ENCODE assay signal across 9 cellular contexts in the genomic region with DNA sequence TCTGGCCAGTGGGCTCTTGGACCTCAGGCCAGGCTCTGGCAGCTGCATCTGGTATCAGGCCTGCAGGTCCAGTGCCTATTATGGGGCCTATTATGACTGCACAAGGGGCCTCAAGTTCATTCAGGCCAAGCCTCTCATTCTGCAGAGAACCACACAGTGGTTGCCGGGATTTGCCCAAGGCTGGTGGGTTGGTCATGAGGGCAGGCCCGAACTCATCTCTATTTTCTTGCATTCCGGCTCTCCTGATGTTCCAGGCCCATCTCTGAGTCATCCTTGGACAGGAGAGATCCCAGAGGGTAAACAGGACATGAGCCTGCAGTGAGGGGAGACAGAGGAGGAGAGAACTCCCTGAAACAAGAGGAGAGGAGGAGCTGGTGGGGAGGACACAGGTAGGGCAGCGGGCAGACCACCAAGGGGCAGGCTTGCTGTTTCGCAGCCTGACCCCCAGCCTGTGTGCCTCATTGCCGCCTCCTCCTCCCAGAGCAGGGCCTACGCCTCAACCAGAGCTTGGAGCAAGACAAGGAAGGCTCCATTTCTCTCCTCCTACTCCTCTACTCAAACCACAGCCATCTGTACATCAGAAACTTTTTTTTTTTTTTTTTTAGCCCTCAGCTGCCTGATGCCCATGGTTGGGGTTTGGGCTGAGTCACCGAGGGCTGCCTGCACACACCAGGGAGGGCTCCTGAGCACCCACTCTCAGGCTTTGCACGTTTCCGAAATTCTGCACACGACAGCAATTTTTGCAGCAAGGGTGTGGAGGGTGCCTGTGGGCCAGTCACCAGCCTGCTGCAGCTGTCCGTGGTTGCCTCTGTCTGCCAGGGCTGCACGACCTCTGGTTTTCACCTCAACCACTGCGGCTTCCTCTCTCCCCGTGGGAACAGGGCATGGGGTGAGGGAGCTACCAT. TPM values are rescaled to one million over a fixed set of nuclear protein-coding genes. Genes with fewer than 3 reads are reported as not detected.
DNase-seq lines count a peak whose midpoint lies in the region; TF ChIP-seq lines count a peak whose summit lies in the region.
"Had no signal": no experiment of that assay in that cellular context is flagged by ENCODE, and none has a peak within 500 bp of the region (broad histone marks: within the 10 kb centered on the region; RNA-seq: fewer than 3 reads in every experiment).

No MANE protein-coding gene starts in this region.

- no peaks in the 10 kb centered on the region for H3K9me3 ChIP-seq in neuronal stem cell (replicated peaks in 1 of 2; ENCODE audit: control insufficient read depth in 2 of 2, insufficient read depth in 1 of 2, low read depth in 1 of 2, low read length in 2 of 2)
- no peaks in the 10 kb centered on the region for H3K9me3 ChIP-seq in A673 (ENCODE audit: low read depth, low read length, poor library complexity, severe bottlenecking)

- no peaks in the 10 kb centered on the region for H3K27me3 ChIP-seq in GM06990 (replicated peaks; ENCODE audit: control insufficient read depth, insufficient read depth, low read length)
- no peaks in the 10 kb centered on the region for H3K27me3 ChIP-seq in neuronal stem cell (ENCODE audit: control insufficient read depth in 3 of 3, insufficient read depth in 3 of 3, low read depth in 1 of 3, low read length in 3 of 3)
- H3K27me3 ChIP-seq in A673 (replicated peaks; ENCODE audit: insufficient read depth, low read depth, low read length, poor library complexity): no peaks in the 10 kb centered on the region

- no peak for TF ChIP-seq CTCF in GM06990 (IDR thresholded peaks at IDR 0.05; ENCODE audit: insufficient read depth, low read length, poor library complexity, severe bottlenecking)
- no peak for TF ChIP-seq CTCF in A673 (conservative IDR thresholded peaks at IDR 0.05; ENCODE audit: low read depth, low read length)

- no peaks in the 10 kb centered on the region for H3K36me3 ChIP-seq in GM06990 (ENCODE audit: control insufficient read depth, insufficient read depth, low read length)
- no peaks in the 10 kb centered on the region for H3K36me3 ChIP-seq in neuronal stem cell (replicated peaks in 1 of 2; ENCODE audit: control insufficient read depth in 2 of 2, insufficient read depth in 2 of 2, low read length in 2 of 2)
- no peaks in the 10 kb centered on the region for H3K36me3 ChIP-seq in A673 (ENCODE audit: insufficient read depth, low read length, poor library complexity, severe bottlenecking)

- H3K9me3 Mint-ChIP-seq in activated naive CD8-positive, alpha-beta T cell treated with anti-CD3 and anti-CD28 coated beads for 36 hours: no peaks in the 10 kb centered on the region

- peak overlapping the region; percentile 69 for H2AFZ ChIP-seq in neuronal stem cell (ENCODE audit: low read length)

- H3K4me3 ChIP-seq in GM06990 (replicated peaks; ENCODE audit: low read depth, low read length) (no peak overlapping the region), neuronal stem cell (ENCODE audit: low read length in 2 of 2) (no peak overlapping the region), A673 (ENCODE audit: low read depth, low read length, poor library complexity, severe bottlenecking) (no peak overlapping the region)

- BruUV-seq in A673 (replicated peaks; lab: Mats Ljungman, UMichigan): no TSS peak

- peaks cover 8% of the 10 kb centered on the region for H3K27me3 Mint-ChIP-seq in activated naive CD8-positive, alpha-beta T cell treated with anti-CD3 and anti-CD28 coated beads for 36 hours

- WGBS in neuronal stem cell (ENCODE audit: extremely low coverage in 2 of 2, insufficient read length in 2 of 2, insufficient replicate concordance in 1 of 2), 2 donors: no CpG with 5 or more reads among the region's 15 CpGs

- H2BK12ac ChIP-seq in neuronal stem cell (ENCODE audit: low read length): no peak overlapping the region

- peaks cover 2% of the 10 kb centered on the region for H3K79me1 ChIP-seq in neuronal stem cell (ENCODE audit: low read depth, low read length)

- H3K4me2 ChIP-seq in neuronal stem cell (ENCODE audit: insufficient read depth, low read length, poor library complexity, severe bottlenecking): no peak overlapping the region

- peak overlapping the region; percentile 47 for H3K14ac ChIP-seq in neuronal stem cell (ENCODE audit: low read length)

- peak overlapping the region; percentile 59 for H3K18ac ChIP-seq in neuronal stem cell (ENCODE audit: low read length)

- H3K27ac ChIP-seq in neuronal stem cell (replicated peaks; ENCODE audit: low read length): no peak overlapping the region
- H3K27ac ChIP-seq in A673 (ENCODE audit: low read depth, low read length, poor library complexity, severe bottlenecking): no peak overlapping the region

- H2BK120ac ChIP-seq in neuronal stem cell (ENCODE audit: low read depth, low read length): no peak overlapping the region

- peak overlapping the region; percentile 8 for H3K27ac Mint-ChIP-seq in activated naive CD8-positive, alpha-beta T cell treated with anti-CD3 and anti-CD28 coated beads for 36 hours

- no peaks in the 10 kb centered on the region for H3K36me3 Mint-ChIP-seq in activated naive CD8-positive, alpha-beta T cell treated with anti-CD3 and anti-CD28 coated beads for 36 hours

- H4K91ac ChIP-seq in neuronal stem cell (ENCODE audit: low read depth, low read length, poor library complexity): no peak overlapping the region

- H4K8ac ChIP-seq in neuronal stem cell (ENCODE audit: low read depth, low read length): no peak overlapping the region

- H3K4me1 Mint-ChIP-seq in activated naive CD8-positive, alpha-beta T cell treated with anti-CD3 and anti-CD28 coated beads for 36 hours: peaks cover 58% of the 10 kb centered on the region

- CTCF ChIA-PET in A673 (lab: Charles Lee): interaction anchor here (0.6 kb wide), 1 partner anchor 295 kb away, joined by 4 read pairs; no protein-coding TSS in a partner anchor

- peak overlapping the region; percentile 54 for H2AK5ac ChIP-seq in neuronal stem cell (ENCODE audit: low read depth, low read length)

- peaks cover 0 to 3% of the 10 kb centered on the region in 2 donors for H3K4me1 ChIP-seq in neuronal stem cell (ENCODE audit: control insufficient read depth in 2 of 2, insufficient read depth in 1 of 2, low read depth in 1 of 2, low read length in 2 of 2)
- peaks cover 4% of the 10 kb centered on the region for H3K4me1 ChIP-seq in A673 (ENCODE audit: insufficient read depth, low read length, poor library complexity, severe bottlenecking)

- H3K23ac ChIP-seq in neuronal stem cell (ENCODE audit: low read depth, low read length, poor library complexity): no peak overlapping the region

- POLR2A ChIA-PET in A673 (lab: Charles Lee; ENCODE audit: low non-redundant PET): no interaction called here

- H3K9ac ChIP-seq in neuronal stem cell (ENCODE audit: low read depth, low read length, poor library complexity): no peak overlapping the region

- H2BK5ac ChIP-seq in neuronal stem cell (ENCODE audit: low read length): no peak overlapping the region

- intact Hi-C loops in A673 (cut with micrococcal nuclease; ENCODE audit: unreplicated experiment): loop anchor here (2.0 kb wide), 1 partner anchor 265 kb away; a partner anchor contains a TSS

- peak overlapping the region; percentile 14 for H3K4me3 Mint-ChIP-seq in activated naive CD8-positive, alpha-beta T cell treated with anti-CD3 and anti-CD28 coated beads for 36 hours

- H2BK15ac ChIP-seq in neuronal stem cell (ENCODE audit: low read length): no peak overlapping the region

- H3K4ac ChIP-seq in neuronal stem cell (ENCODE audit: low read length): no peak overlapping the region

- DNase-seq in GM06990 (ENCODE audit: extremely low read depth, insufficient read length): peak; percentile 46
- peak; percentile 99 for DNase-seq in RPMI8226
- DNase-seq in activated naive CD8-positive, alpha-beta T cell treated with anti-CD3 and anti-CD28 coated beads for 36 hours: peak; percentile 72
- no peak for DNase-seq in neuronal stem cell (ENCODE audit: low spot score)
- DNase-seq in NCI-H1930 (lab: John Stamatoyannopoulos, UW): no peak
- no peak for DNase-seq in effector CD8-positive, alpha-beta T cell (lab: John Stamatoyannopoulos, UW)
- no peak for DNase-seq in pons (ENCODE audit: low spot score)
- DNase-seq in A673 (ENCODE audit: low spot score): no peak

RNA-seq across cellular contexts. Expression of a gene that starts 12.7 kb away (rescaled TPM):
- not detected for total RNA-seq in activated naive CD8-positive, alpha-beta T cell treated with anti-CD3 and anti-CD28 coated beads for 36 hours
- polyA plus RNA-seq in neuronal stem cell (2013, experiment 1 of 2): not detected
- not detected for polyA plus RNA-seq in neuronal stem cell (2013, experiment 2 of 2)
- total RNA-seq in A673 (2021): not detected in 2 replicates
- total RNA-seq: epithelial cell of proximal tubule had no signal

Comparison
In these comparisons a context has a peak if more than half of its experiments do, and no peak if none do; other contexts are left out.
1. DNase-seq: peak in GM06990 (single experiment), RPMI8226 (single experiment) and activated naive CD8-positive, alpha-beta T cell treated with anti-CD3 and anti-CD28 coated beads for 36 hours (single experiment); none in neuronal stem cell (single experiment), NCI-H1930 (0 of 2), effector CD8-positive, alpha-beta T cell (single experiment), pons (single experiment) and A673 (single experiment).